In the genomic region with DNA sequence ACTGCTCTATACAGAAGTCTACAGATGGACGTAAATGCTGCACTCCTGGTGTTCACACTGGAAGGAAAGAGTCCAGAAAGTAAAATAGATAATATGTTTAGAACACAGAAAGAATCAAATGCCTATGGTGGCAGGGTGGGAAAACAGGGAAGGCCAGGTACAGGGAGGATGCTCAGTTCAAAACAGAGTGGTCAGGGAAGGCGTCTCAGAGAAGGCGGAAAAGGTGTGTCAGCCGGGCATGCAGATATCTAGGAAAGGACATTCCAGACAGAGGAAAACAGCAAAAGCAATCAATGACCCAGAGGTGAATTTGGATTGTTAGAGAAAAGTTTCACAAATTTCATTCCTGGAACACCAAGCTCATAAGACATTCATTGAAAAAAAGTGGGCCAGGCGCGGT, we compare ENCODE assay signal across 6 cellular contexts.
"Had no signal": no experiment of that assay in that cellular context is flagged by ENCODE, and none has a peak within 500 bp of the region (broad histone marks: within the 10 kb centered on the region; RNA-seq: fewer than 3 reads in every experiment).

No MANE protein-coding gene starts in this region.

- H3K27ac Mint-ChIP-seq: HFFc6, IgD-negative memory B cell had no signal

- DNase-seq: GM23248, GOT3, H7, HFFc6, KBM-7 had no signal

- H3K4me1 Mint-ChIP-seq: IgD-negative memory B cell had no signal

- H3K36me3 Mint-ChIP-seq: IgD-negative memory B cell had no signal

- H3K4me3 Mint-ChIP-seq: HFFc6, IgD-negative memory B cell had no signal
